Comparison of ENCODE assay signal across 18 cellular contexts in genomic region chr7:8564296-8564695, GRCh38.
DNase-seq lines count a peak whose midpoint lies in the region; ATAC-seq, FAIRE-seq and TF ChIP-seq lines count a peak whose summit lies in the region.
"Had no signal": no experiment of that assay in that cellular context is flagged by ENCODE, and none has a peak within 500 bp of the region (broad histone marks: within the 10 kb centered on the region; RNA-seq: fewer than 3 reads in every experiment).

No MANE protein-coding gene starts in this region.

- FAIRE-seq in bronchial epithelial cell (lab: Jason Lieb, UNC) (peak; percentile 43), GM19239 (lab: Jason Lieb, UNC) (no peak)
- FAIRE-seq: A549 had no signal

- no peaks in the 10 kb centered on the region for H3K36me3 ChIP-seq in bronchial epithelial cell (ENCODE audit: control insufficient read depth, insufficient read depth, low read length)
- H3K36me3 ChIP-seq: BLaER1 treated with 17β-estradiol and CSF1 and Interleukin-3, amounts not matched to agents 10 nM and 100 nM had no signal

- DNase-seq in NCI-H2171 treated with DMSO at 0.1 percent for 48 hours (lab: John Stamatoyannopoulos, UW) (peak; percentile 25), NCI-H2171 (lab: John Stamatoyannopoulos, UW) (no peak), NCI-H2227 treated with DMSO at 0.1 percent for 48 hours (lab: John Stamatoyannopoulos, UW) (peak; percentile 41), bronchial epithelial cell (ENCODE audit: low read depth) (no peak), GM19239 (ENCODE audit: insufficient read length, low spot score) (no peak)
- DNase-seq: Calu3; CD8-positive, alpha-beta T cell; GM23248; Kasumi-1; MM.1S; NCI-H1417 treated with DMSO at 0.1 percent for 48 hours; T1000 had no signal

- no peak overlapping the region for H3K4me3 ChIP-seq in bronchial epithelial cell (ENCODE audit: low read depth, low read length)
- H3K4me3 ChIP-seq: A549; BLaER1 treated with 17β-estradiol and CSF1 and Interleukin-3, amounts not matched to agents 10 nM and 100 nM; GM23248; PC-9 had no signal

- no peak for TF ChIP-seq CTCF in bronchial epithelial cell (IDR thresholded peaks at IDR 0.05; ENCODE audit: insufficient read depth, low read length, severe bottlenecking)

- H3K27me3 ChIP-seq in bronchial epithelial cell (ENCODE audit: control insufficient read depth, insufficient read depth, low read length), result no peaks in the 10 kb centered on the region
- H3K27me3 ChIP-seq: BLaER1 treated with 17β-estradiol and CSF1 and Interleukin-3, amounts not matched to agents 10 nM and 100 nM had no signal

- ATAC-seq in GM21717 (IDR thresholded peaks at IDR 0.05; ENCODE audit: unreplicated experiment), result no peak
- ATAC-seq in GM18498 (IDR thresholded peaks at IDR 0.05; ENCODE audit: unreplicated experiment), result no peak
- ATAC-seq: A549; CD8-positive, alpha-beta T cell; HCT116 had no signal

Comparison
In these comparisons a context has a peak if more than half of its experiments do, and no peak if none do; other contexts are left out.
1. DNase-seq: peak in NCI-H2171 treated with DMSO at 0.1 percent for 48 hours (single experiment) and NCI-H2227 treated with DMSO at 0.1 percent for 48 hours (single experiment); none in NCI-H2171 (single experiment), bronchial epithelial cell (single experiment) and GM19239 (single experiment).